2 cellular contexts compared by ENCODE assay signal in the genomic region with DNA sequence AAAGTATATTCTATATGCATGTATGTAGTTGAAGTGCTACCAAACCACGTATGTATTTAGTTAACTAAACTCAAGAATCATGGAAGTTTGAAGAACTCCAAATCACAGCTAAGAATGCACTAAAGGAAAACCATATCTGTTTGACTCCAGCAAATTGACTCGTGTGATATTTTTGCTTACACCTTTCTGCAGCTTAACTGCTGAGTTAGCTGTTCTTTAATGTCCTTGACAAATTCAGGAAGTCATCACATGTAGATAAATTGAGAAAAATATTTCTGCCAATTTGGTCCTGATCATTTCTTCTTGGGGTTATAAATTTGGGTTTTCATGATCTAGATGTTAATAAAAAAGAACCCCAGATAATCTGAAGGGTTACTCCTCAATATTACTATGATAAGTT.
TF ChIP-seq lines count a peak whose summit lies in the region.

No MANE protein-coding gene starts in this region.

TF ChIP-seq in HepG2, 621 proteins besides CTCF, POLR2A, EP300 and RAD21:
- no peak for TF ChIP-seq ZNF432 (CRISPR knock-in tag; IDR thresholded peaks at IDR 0.05; ENCODE audit: borderline replicate concordance)
- no peak for TF ChIP-seq ZGPAT (CRISPR knock-in tag; IDR thresholded peaks at IDR 0.05)
- TF ChIP-seq MZF1 (CRISPR knock-in tag; IDR thresholded peaks at IDR 0.05; ENCODE audit: borderline replicate concordance) = no peak
- peak; percentile 88 for TF ChIP-seq MAFF (IDR thresholded peaks at IDR 0.05; ENCODE audit: low read depth, low read length)
- peak; percentile 85 to 93 for TF ChIP-seq MAFK (conservative IDR thresholded peaks at IDR 0.05 in 1 of 2, IDR thresholded peaks at IDR 0.05 in 1 of 2; ENCODE audit: low read length in 2 of 2)
- no peak for TF ChIP-seq ZNF317 (CRISPR knock-in tag; IDR thresholded peaks at IDR 0.05)

TF ChIP-seq in endothelial cell of umbilical vein, 7 proteins besides CTCF, POLR2A, EP300 and RAD21:
- TF ChIP-seq MAX (IDR thresholded peaks at IDR 0.05; ENCODE audit: insufficient read depth, insufficient read length) (no peak), POLR2AphosphoS5 (IDR thresholded peaks at IDR 0.05; ENCODE audit: insufficient read depth, low read depth, low read length) (no peak), MYC (IDR thresholded peaks at IDR 0.05; ENCODE audit: low read depth, low read length) (no peak), JUN (IDR thresholded peaks at IDR 0.05; ENCODE audit: borderline replicate concordance, insufficient read depth, insufficient read length, low read depth) (no peak), EZH2 (IDR thresholded peaks at IDR 0.05; ENCODE audit: borderline replicate concordance, low read depth, low read length, severe bottlenecking) (no peak), GATA2 (IDR thresholded peaks at IDR 0.05; ENCODE audit: insufficient read depth, insufficient read length, low read depth, low read length) (no peak), FOS (IDR thresholded peaks at IDR 0.05; ENCODE audit: borderline replicate concordance, insufficient read depth, low read length) (no peak)
